In the genomic region with DNA sequence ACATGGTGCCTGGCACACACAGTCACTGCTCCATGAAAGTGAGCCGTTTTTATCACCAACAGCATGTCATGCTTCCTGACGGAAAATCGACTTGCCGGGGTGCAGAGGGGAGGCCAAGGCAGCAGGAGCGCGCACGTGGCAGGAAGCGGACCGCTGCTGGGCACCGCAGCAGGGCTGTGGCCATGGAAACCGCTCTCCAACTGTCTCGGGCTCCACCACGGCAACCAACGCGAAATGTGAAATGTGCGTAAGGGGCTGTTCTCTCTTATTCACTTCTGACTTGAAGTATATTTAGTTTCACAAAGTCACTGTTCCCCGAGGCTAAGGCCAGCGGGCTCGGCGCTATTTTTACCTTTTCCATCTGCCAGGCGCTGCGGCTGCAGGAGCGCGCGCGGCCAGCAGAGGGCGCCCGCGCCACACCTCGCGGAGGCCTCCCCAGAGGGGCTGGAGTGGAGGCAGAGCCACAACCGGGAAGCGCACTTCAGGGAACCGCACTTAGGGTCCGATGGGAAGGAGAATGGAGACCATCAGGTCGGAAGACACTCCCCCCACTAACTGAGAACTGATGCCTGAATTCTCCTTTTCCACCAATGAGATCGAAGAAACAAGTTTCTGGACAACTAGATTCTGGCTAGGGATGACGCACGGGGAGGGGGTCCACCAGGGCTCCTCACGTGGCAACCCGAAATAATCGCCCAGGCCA, we compare ENCODE assay signal across 1 cellular context.
TF ChIP-seq lines count a peak whose summit lies in the region.

No MANE protein-coding gene starts in this region.

TF ChIP-seq in GM23338, 12 proteins besides CTCF, POLR2A, EP300 and RAD21 (continued from another document):
- TF ChIP-seq, protein P1, sequence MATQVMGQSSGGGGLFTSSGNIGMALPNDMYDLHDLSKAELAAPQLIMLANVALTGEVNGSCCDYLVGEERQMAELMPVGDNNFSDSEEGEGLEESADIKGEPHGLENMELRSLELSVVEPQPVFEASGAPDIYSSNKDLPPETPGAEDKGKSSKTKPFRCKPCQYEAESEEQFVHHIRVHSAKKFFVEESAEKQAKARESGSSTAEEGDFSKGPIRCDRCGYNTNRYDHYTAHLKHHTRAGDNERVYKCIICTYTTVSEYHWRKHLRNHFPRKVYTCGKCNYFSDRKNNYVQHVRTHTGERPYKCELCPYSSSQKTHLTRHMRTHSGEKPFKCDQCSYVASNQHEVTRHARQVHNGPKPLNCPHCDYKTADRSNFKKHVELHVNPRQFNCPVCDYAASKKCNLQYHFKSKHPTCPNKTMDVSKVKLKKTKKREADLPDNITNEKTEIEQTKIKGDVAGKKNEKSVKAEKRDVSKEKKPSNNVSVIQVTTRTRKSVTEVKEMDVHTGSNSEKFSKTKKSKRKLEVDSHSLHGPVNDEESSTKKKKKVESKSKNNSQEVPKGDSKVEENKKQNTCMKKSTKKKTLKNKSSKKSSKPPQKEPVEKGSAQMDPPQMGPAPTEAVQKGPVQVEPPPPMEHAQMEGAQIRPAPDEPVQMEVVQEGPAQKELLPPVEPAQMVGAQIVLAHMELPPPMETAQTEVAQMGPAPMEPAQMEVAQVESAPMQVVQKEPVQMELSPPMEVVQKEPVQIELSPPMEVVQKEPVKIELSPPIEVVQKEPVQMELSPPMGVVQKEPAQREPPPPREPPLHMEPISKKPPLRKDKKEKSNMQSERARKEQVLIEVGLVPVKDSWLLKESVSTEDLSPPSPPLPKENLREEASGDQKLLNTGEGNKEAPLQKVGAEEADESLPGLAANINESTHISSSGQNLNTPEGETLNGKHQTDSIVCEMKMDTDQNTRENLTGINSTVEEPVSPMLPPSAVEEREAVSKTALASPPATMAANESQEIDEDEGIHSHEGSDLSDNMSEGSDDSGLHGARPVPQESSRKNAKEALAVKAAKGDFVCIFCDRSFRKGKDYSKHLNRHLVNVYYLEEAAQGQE (IDR thresholded peaks at IDR 0.05; ENCODE audit: unreplicated experiment): no peak
- peak; percentile 49 for TF ChIP-seq POLR2AphosphoS5 (IDR thresholded peaks at IDR 0.05; ENCODE audit: low read depth)
- no peak for TF ChIP-seq ZNF331 (CRISPR knock-in tag; IDR thresholded peaks at IDR 0.05; ENCODE audit: low read depth)
- peak; percentile 35 for TF ChIP-seq EZH2phosphoT487 (IDR thresholded peaks at IDR 0.05; ENCODE audit: unreplicated experiment)
- TF ChIP-seq EZH2 (IDR thresholded peaks at IDR 0.05; ENCODE audit: low read depth, unreplicated experiment): no peak
- TF ChIP-seq STAT1 (IDR thresholded peaks at IDR 0.05; ENCODE audit: unreplicated experiment): no peak
- TF ChIP-seq CREB1 (CRISPR knock-in tag; IDR thresholded peaks at IDR 0.05; ENCODE audit: low read depth): 0 out of 2 replicates have a peak, but pooled peaks have one; percentile 12
- TF ChIP-seq, protein P2, sequence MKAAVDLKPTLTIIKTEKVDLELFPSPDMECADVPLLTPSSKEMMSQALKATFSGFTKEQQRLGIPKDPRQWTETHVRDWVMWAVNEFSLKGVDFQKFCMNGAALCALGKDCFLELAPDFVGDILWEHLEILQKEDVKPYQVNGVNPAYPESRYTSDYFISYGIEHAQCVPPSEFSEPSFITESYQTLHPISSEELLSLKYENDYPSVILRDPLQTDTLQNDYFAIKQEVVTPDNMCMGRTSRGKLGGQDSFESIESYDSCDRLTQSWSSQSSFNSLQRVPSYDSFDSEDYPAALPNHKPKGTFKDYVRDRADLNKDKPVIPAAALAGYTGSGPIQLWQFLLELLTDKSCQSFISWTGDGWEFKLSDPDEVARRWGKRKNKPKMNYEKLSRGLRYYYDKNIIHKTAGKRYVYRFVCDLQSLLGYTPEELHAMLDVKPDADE (IDR thresholded peaks at IDR 0.05): no peak
